In the genomic region with DNA sequence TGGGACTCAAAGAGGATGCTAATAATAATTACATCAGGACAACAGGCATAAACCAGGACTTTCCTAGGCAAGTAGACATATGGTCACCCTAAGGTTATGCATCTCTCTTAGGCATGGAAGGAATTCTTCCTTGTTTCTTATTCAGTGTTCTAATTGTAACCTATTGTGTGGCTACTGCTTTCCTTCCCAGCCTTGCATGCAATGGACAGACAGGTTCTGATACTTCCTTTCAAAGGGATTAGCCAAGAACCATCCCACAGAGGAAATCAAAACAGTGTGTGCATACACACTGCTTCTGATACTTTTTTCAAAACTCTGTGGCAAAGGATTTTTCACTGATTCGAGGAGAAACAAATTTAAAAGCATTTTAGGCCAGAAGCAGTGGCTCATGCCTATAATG, we compare ENCODE assay signal across 2 cellular contexts.
TF ChIP-seq lines count a peak whose summit lies in the region.

No MANE protein-coding gene starts in this region.

TF ChIP-seq in SK-N-SH treated with all-trans-retinoic acid at 6 μM for 48 hours, 23 proteins besides CTCF, POLR2A, EP300 and RAD21 (continued from another document):
- TF ChIP-seq, protein P1, sequence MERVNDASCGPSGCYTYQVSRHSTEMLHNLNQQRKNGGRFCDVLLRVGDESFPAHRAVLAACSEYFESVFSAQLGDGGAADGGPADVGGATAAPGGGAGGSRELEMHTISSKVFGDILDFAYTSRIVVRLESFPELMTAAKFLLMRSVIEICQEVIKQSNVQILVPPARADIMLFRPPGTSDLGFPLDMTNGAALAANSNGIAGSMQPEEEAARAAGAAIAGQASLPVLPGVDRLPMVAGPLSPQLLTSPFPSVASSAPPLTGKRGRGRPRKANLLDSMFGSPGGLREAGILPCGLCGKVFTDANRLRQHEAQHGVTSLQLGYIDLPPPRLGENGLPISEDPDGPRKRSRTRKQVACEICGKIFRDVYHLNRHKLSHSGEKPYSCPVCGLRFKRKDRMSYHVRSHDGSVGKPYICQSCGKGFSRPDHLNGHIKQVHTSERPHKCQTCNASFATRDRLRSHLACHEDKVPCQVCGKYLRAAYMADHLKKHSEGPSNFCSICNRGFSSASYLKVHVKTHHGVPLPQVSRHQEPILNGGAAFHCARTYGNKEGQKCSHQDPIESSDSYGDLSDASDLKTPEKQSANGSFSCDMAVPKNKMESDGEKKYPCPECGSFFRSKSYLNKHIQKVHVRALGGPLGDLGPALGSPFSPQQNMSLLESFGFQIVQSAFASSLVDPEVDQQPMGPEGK (CRISPR knock-in tag; IDR thresholded peaks at IDR 0.05; ENCODE audit: borderline replicate concordance) = no peak
- no peak for TF ChIP-seq TCF4 (CRISPR knock-in tag; IDR thresholded peaks at IDR 0.05; ENCODE audit: borderline replicate concordance)
- TF ChIP-seq, protein P2, sequence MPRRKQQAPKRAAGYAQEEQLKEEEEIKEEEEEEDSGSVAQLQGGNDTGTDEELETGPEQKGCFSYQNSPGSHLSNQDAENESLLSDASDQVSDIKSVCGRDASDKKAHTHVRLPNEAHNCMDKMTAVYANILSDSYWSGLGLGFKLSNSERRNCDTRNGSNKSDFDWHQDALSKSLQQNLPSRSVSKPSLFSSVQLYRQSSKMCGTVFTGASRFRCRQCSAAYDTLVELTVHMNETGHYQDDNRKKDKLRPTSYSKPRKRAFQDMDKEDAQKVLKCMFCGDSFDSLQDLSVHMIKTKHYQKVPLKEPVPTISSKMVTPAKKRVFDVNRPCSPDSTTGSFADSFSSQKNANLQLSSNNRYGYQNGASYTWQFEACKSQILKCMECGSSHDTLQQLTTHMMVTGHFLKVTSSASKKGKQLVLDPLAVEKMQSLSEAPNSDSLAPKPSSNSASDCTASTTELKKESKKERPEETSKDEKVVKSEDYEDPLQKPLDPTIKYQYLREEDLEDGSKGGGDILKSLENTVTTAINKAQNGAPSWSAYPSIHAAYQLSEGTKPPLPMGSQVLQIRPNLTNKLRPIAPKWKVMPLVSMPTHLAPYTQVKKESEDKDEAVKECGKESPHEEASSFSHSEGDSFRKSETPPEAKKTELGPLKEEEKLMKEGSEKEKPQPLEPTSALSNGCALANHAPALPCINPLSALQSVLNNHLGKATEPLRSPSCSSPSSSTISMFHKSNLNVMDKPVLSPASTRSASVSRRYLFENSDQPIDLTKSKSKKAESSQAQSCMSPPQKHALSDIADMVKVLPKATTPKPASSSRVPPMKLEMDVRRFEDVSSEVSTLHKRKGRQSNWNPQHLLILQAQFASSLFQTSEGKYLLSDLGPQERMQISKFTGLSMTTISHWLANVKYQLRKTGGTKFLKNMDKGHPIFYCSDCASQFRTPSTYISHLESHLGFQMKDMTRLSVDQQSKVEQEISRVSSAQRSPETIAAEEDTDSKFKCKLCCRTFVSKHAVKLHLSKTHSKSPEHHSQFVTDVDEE (CRISPR knock-in tag; IDR thresholded peaks at IDR 0.05) = no peak
- no peak for TF ChIP-seq ZNF70 (CRISPR knock-in tag; IDR thresholded peaks at IDR 0.05)
- TF ChIP-seq, protein P3, sequence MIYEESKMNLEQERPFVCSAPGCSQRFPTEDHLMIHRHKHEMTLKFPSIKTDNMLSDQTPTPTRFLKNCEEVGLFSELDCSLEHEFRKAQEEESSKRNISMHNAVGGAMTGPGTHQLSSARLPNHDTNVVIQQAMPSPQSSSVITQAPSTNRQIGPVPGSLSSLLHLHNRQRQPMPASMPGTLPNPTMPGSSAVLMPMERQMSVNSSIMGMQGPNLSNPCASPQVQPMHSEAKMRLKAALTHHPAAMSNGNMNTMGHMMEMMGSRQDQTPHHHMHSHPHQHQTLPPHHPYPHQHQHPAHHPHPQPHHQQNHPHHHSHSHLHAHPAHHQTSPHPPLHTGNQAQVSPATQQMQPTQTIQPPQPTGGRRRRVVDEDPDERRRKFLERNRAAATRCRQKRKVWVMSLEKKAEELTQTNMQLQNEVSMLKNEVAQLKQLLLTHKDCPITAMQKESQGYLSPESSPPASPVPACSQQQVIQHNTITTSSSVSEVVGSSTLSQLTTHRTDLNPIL (CRISPR knock-in tag; IDR thresholded peaks at IDR 0.05; ENCODE audit: low read depth) = no peak
- TF ChIP-seq BACH2 (CRISPR knock-in tag; IDR thresholded peaks at IDR 0.05; ENCODE audit: borderline replicate concordance) = no peak
- no peak for TF ChIP-seq ISL1 (CRISPR knock-in tag; IDR thresholded peaks at IDR 0.05)
- TF ChIP-seq, protein P4, sequence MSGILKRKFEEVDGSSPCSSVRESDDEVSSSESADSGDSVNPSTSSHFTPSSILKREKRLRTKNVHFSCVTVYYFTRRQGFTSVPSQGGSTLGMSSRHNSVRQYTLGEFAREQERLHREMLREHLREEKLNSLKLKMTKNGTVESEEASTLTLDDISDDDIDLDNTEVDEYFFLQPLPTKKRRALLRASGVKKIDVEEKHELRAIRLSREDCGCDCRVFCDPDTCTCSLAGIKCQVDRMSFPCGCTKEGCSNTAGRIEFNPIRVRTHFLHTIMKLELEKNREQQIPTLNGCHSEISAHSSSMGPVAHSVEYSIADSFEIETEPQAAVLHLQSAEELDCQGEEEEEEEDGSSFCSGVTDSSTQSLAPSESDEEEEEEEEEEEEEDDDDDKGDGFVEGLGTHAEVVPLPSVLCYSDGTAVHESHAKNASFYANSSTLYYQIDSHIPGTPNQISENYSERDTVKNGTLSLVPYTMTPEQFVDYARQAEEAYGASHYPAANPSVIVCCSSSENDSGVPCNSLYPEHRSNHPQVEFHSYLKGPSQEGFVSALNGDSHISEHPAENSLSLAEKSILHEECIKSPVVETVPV (CRISPR knock-in tag; IDR thresholded peaks at IDR 0.05) = no peak
- TF ChIP-seq RARB (CRISPR knock-in tag; IDR thresholded peaks at IDR 0.05) = no peak
- TF ChIP-seq ZC3H10 (CRISPR knock-in tag; IDR thresholded peaks at IDR 0.05) = no peak
- TF ChIP-seq SNAI2 (CRISPR knock-in tag; IDR thresholded peaks at IDR 0.05) = no peak
- no peak for TF ChIP-seq ZNF8 (CRISPR knock-in tag; IDR thresholded peaks at IDR 0.05)
- TF ChIP-seq ZNF565 (CRISPR knock-in tag; conservative IDR thresholded peaks at IDR 0.05; ENCODE audit: low read depth) = no peak
- TF ChIP-seq, protein P5, sequence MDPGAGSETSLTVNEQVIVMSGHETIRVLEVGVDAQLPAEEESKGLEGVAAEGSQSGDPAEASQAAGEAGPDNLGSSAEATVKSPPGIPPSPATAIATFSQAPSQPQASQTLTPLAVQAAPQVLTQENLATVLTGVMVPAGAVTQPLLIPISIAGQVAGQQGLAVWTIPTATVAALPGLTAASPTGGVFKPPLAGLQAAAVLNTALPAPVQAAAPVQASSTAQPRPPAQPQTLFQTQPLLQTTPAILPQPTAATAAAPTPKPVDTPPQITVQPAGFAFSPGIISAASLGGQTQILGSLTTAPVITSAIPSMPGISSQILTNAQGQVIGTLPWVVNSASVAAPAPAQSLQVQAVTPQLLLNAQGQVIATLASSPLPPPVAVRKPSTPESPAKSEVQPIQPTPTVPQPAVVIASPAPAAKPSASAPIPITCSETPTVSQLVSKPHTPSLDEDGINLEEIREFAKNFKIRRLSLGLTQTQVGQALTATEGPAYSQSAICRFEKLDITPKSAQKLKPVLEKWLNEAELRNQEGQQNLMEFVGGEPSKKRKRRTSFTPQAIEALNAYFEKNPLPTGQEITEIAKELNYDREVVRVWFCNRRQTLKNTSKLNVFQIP (CRISPR knock-in tag; IDR thresholded peaks at IDR 0.05; ENCODE audit: borderline replicate concordance, low read depth) = no peak
- TF ChIP-seq ZFP3 (CRISPR knock-in tag; IDR thresholded peaks at IDR 0.05) = no peak
- TF ChIP-seq OSR1 (CRISPR knock-in tag; IDR thresholded peaks at IDR 0.05) = no peak
- TF ChIP-seq ZFP30 (CRISPR knock-in tag; IDR thresholded peaks at IDR 0.05) = no peak
- TF ChIP-seq GLIS3 (CRISPR knock-in tag; IDR thresholded peaks at IDR 0.05) = no peak

TF ChIP-seq in SK-N-SH, 30 proteins besides CTCF, POLR2A, EP300 and RAD21 (continued from another document):
- TF ChIP-seq, protein P6, sequence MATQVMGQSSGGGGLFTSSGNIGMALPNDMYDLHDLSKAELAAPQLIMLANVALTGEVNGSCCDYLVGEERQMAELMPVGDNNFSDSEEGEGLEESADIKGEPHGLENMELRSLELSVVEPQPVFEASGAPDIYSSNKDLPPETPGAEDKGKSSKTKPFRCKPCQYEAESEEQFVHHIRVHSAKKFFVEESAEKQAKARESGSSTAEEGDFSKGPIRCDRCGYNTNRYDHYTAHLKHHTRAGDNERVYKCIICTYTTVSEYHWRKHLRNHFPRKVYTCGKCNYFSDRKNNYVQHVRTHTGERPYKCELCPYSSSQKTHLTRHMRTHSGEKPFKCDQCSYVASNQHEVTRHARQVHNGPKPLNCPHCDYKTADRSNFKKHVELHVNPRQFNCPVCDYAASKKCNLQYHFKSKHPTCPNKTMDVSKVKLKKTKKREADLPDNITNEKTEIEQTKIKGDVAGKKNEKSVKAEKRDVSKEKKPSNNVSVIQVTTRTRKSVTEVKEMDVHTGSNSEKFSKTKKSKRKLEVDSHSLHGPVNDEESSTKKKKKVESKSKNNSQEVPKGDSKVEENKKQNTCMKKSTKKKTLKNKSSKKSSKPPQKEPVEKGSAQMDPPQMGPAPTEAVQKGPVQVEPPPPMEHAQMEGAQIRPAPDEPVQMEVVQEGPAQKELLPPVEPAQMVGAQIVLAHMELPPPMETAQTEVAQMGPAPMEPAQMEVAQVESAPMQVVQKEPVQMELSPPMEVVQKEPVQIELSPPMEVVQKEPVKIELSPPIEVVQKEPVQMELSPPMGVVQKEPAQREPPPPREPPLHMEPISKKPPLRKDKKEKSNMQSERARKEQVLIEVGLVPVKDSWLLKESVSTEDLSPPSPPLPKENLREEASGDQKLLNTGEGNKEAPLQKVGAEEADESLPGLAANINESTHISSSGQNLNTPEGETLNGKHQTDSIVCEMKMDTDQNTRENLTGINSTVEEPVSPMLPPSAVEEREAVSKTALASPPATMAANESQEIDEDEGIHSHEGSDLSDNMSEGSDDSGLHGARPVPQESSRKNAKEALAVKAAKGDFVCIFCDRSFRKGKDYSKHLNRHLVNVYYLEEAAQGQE (IDR thresholded peaks at IDR 0.05; ENCODE audit: low read depth, low read length) = no peak
- no peak for TF ChIP-seq TAF1 (IDR thresholded peaks at IDR 0.05; ENCODE audit: borderline replicate concordance, low read depth, low read length)
- no peak for TF ChIP-seq NRF1 (IDR thresholded peaks at IDR 0.05; ENCODE audit: low read depth, low read length)
- TF ChIP-seq GATA2 (CRISPR knock-in tag; IDR thresholded peaks at IDR 0.05) = no peak
